In genomic region chr16:11583889-11584565, GRCh38 we compare ENCODE assay signal across 8 cellular contexts. TPM values are rescaled to one million over a fixed set of nuclear protein-coding genes. Genes with fewer than 3 reads are reported as not detected.
A peak's percentile ranks its signal among the peaks of the same experiment; 100 is the strongest.
DNase-seq lines count a peak whose midpoint lies in the region; ATAC-seq and TF ChIP-seq lines count a peak whose summit lies in the region.

No MANE protein-coding gene starts in this region.

- TF ChIP-seq CTCF in Calu3 (IDR thresholded peaks at IDR 0.05; ENCODE audit: unreplicated experiment), result no peak
- no peak for TF ChIP-seq CTCF in breast epithelium (IDR thresholded peaks at IDR 0.05)

- BruUV-seq in Calu3 (replicated peaks; lab: Mats Ljungman, UMichigan), result no TSS peak

- H3K27me3 Mint-ChIP-seq in Calu3 (ENCODE audit: unreplicated experiment) (no peaks in the 10 kb centered on the region), naive B cell (no peaks in the 10 kb centered on the region)

- H3K4me1 ChIP-seq in breast epithelium, result peaks cover 0 to 10% of the 10 kb centered on the region in 2 donors

- intact Hi-C loops in Calu3 (cut with micrococcal nuclease; ENCODE audit: unreplicated experiment) (loop anchor here (1.0 to 5.0 kb wide), 3 partner anchors 29 to 177 kb away; no protein-coding TSS in a partner anchor), breast epithelium (cut with DNase I; ENCODE audit: low total_unique reads) (no loop called here)

- H3K27ac Mint-ChIP-seq in Calu3 (ENCODE audit: unreplicated experiment), result peak overlapping the region; percentile 80
- H3K27ac Mint-ChIP-seq in naive B cell, result peak overlapping the region; percentile 80 to 99 (median 93)

- no peak for TF ChIP-seq POLR2A in breast epithelium (IDR thresholded peaks at IDR 0.05)

- H3K9me3 ChIP-seq in breast epithelium, result no peaks in the 10 kb centered on the region

- peak; percentile 31 to 40 for ATAC-seq in naive B cell (ENCODE audit: low read depth in 2 of 2)
- no peak for ATAC-seq in HG03108 (IDR thresholded peaks at IDR 0.05; ENCODE audit: unreplicated experiment)
- no peak for ATAC-seq in GM21786 (IDR thresholded peaks at IDR 0.05; ENCODE audit: unreplicated experiment)

- DNase-seq in Calu3 (peak; percentile 37), LoVo (ENCODE audit: low spot score) (peak; percentile 36), breast epithelium (ENCODE audit: low spot score in 2 of 2) (peak in 1 of 2 donors; percentile 50), naive B cell (peak; percentile 51), mesenteric fat pad (ENCODE audit: low spot score) (no peak)
- DNase-seq in activated CD4-positive, alpha-beta T cell treated with anti-CD3 and anti-CD28 coated beads, Interleukin-2, amount 50 U/mL, for 4 hours, result no peak

- H3K36me3 Mint-ChIP-seq in Calu3 (ENCODE audit: insufficient read depth, unreplicated experiment) (peaks cover 88% of the 10 kb centered on the region), naive B cell (peaks cover 0 to 5% of the 10 kb centered on the region in 2 donors)

- H3K9me3 Mint-ChIP-seq in Calu3 (ENCODE audit: low read depth, unreplicated experiment), result no peaks in the 10 kb centered on the region
- no peaks in the 10 kb centered on the region for H3K9me3 Mint-ChIP-seq in naive B cell

- no peaks in the 10 kb centered on the region for H3K36me3 ChIP-seq in breast epithelium

- CTCF ChIA-PET in Calu3 (lab: Charles Lee), result interaction anchor here (0.5 to 1.4 kb wide), 6 partner anchors 13 to 282 kb away, joined by 3 to 8 read pairs (median 4); no protein-coding TSS in a partner anchor

- H3K4me3 Mint-ChIP-seq in Calu3 (ENCODE audit: low read depth, unreplicated experiment) (peak overlapping the region; percentile 77), naive B cell (peak overlapping the region; percentile 83 to 97 (median 92))

- H3K27me3 ChIP-seq in breast epithelium, result no peaks in the 10 kb centered on the region

- H3K4me1 Mint-ChIP-seq in Calu3 (ENCODE audit: low read depth, unreplicated experiment) (peaks cover 52% of the 10 kb centered on the region), naive B cell (peaks cover 64 to 71% (median 70%) of the 10 kb centered on the region in 3 donors)

- peak overlapping the region in 2 of 3 donors; percentile 93 to 95 for H3K4me3 ChIP-seq in breast epithelium

- peak overlapping the region; percentile 99 for H3K27ac ChIP-seq in breast epithelium

RNA-seq across cellular contexts. Expression of gene LITAF, which starts 2.7 kb away (rescaled TPM):
- 328 and 443 TPM in 2 replicates for total RNA-seq in Calu3 (2022)
- 100 to 1,000 TPM in 1 of 3 donors, 10 to 100 TPM in 2; 50.6 to 109 (median 59.0) TPM for total RNA-seq in breast epithelium
- polyA plus RNA-seq in naive B cell (ENCODE audit: low read depth in 6 of 6), result 100 to 1,000 TPM; 275 to 379 (median 304) TPM
- total RNA-seq in mesenteric fat pad, result 191 TPM

Comparison
In these comparisons a context has a peak if more than half of its experiments do, and no peak if none do; other contexts are left out.
1. DNase-seq: peak in Calu3 (single experiment), LoVo (single experiment) and naive B cell (single experiment); none in mesenteric fat pad (single experiment) and activated CD4-positive, alpha-beta T cell treated with anti-CD3 and anti-CD28 coated beads, Interleukin-2, amount 50 U/mL, for 4 hours (0 of 2).
2. ATAC-seq: peak in naive B cell (2 of 2); none in HG03108 (single experiment) and GM21786 (single experiment).